In genomic region chr7:41244246-41244645, GRCh38 we compare ENCODE assay signal across 34 cellular contexts.
DNase-seq lines count a peak whose midpoint lies in the region; ATAC-seq and TF ChIP-seq lines count a peak whose summit lies in the region.
"Had no signal": no experiment of that assay in that cellular context is flagged by ENCODE, and none has a peak within 500 bp of the region (broad histone marks: within the 10 kb centered on the region; RNA-seq: fewer than 3 reads in every experiment).

No MANE protein-coding gene starts in this region.

- no peak overlapping the region for H2AK5ac ChIP-seq in mesendoderm (ENCODE audit: low read length)

- no peak for TF ChIP-seq CTCF in AG10803 (conservative IDR thresholded peaks at IDR 0.05; ENCODE audit: low read length)

- H4K8ac ChIP-seq in mesendoderm (ENCODE audit: low read depth, low read length), result no peak overlapping the region

- no peaks in the 10 kb centered on the region for H3K79me2 ChIP-seq in mesendoderm (ENCODE audit: control insufficient read depth, insufficient read depth, low read length)

- ATAC-seq in HG02623 (IDR thresholded peaks at IDR 0.05; ENCODE audit: unreplicated experiment) (no peak), HG03159 (IDR thresholded peaks at IDR 0.05; ENCODE audit: unreplicated experiment) (no peak)
- ATAC-seq: activated CD8-positive, alpha-beta memory T cell treated with anti-CD3 and anti-CD28 coated beads, Interleukin-2, amount 10 ng/mL, durations not matched to agents 7 days and 5 days; activated T-cell treated with anti-CD3 and anti-CD28 coated beads, Interleukin-2, amount 50 U/mL, for 4 hours; body of pancreas; gastrocnemius medialis; left colon; right cardiac atrium; T-helper 17 cell had no signal

- H3K36me3 ChIP-seq in mesendoderm (ENCODE audit: control insufficient read depth, insufficient read depth, low read length), result no peaks in the 10 kb centered on the region
- H3K36me3 ChIP-seq: gastrocnemius medialis, spleen had no signal

- no peak overlapping the region for H4K5ac ChIP-seq in mesendoderm (ENCODE audit: low read length)

- H3K9ac ChIP-seq in mesendoderm (ENCODE audit: low read length), result no peak overlapping the region
- H3K9ac ChIP-seq: KMS-11 had no signal

- no peak overlapping the region for H3K27ac ChIP-seq in mesendoderm (ENCODE audit: low read depth, low read length)
- H3K27ac ChIP-seq: 22Rv1, body of pancreas, C4-2B, gastrocnemius medialis, HL-60, KMS-11, PC-9, spleen had no signal

- no peak overlapping the region for H3K23ac ChIP-seq in mesendoderm (ENCODE audit: low read length)

- H3K4me2 ChIP-seq in mesendoderm (ENCODE audit: low read length), result no peak overlapping the region
- H3K4me2 ChIP-seq: KMS-11, PC-9 had no signal

- DNase-seq in AG10803 (ENCODE audit: low read depth), result peak; percentile 9
- DNase-seq in M059J (ENCODE audit: low read depth), result peak; percentile 78
- DNase-seq in fibroblast of gingiva (ENCODE audit: low read depth), result peak; percentile 76
- DNase-seq in mesendoderm, result peak; percentile 27
- DNase-seq in ecto neural progenitor cell (ENCODE audit: low spot score), result no peak
- DNase-seq in NCI-H526 (lab: John Stamatoyannopoulos, UW), result no peak
- DNase-seq: activated CD4-positive, CD25-positive, alpha-beta regulatory T cell; activated CD8-positive, alpha-beta memory T cell treated with anti-CD3 and anti-CD28 coated beads, Interleukin-2, amount 10 ng/mL, durations not matched to agents 7 days and 5 days; activated gamma-delta T cell; activated naive CD8-positive, alpha-beta T cell treated with anti-CD3 and anti-CD28 coated beads, Interleukin-2, amount 10 ng/mL, durations not matched to agents 7 days and 5 days; activated T-cell treated with anti-CD3 and anti-CD28 coated beads, Interleukin-2, amount 50 U/mL, for 4 hours; body of pancreas; COR-L47; DMS53; endodermal cell; gastrocnemius medialis; GDM1; left colon; mammary epithelial cell; NCI-H1417 treated with DMSO at 0.1 percent for 48 hours; NCI-H2029 treated with DMSO at 0.1 percent for 48 hours; NCI-H524 treated with DMSO at 0.1 percent for 48 hours; NK-92 treated with Interleukin-12 subunit alpha and Interleukin-12 subunit beta, amount 100 ng/mL, for 24 hours; PC-9; posterior cingulate gyrus; right cardiac atrium; spleen; T-helper 17 cell had no signal

- H3K79me1 ChIP-seq in mesendoderm (ENCODE audit: low read length), result no peaks in the 10 kb centered on the region

- no peak overlapping the region for H2BK15ac ChIP-seq in mesendoderm (replicated peaks; ENCODE audit: low read depth)

- no peaks in the 10 kb centered on the region for H3K27me3 ChIP-seq in mesendoderm (ENCODE audit: insufficient read depth, low read length, poor library complexity)
- H3K27me3 ChIP-seq: body of pancreas, gastrocnemius medialis, spleen had no signal

- no peak overlapping the region for H3K18ac ChIP-seq in mesendoderm (ENCODE audit: low read length)

- H2BK5ac ChIP-seq in mesendoderm (ENCODE audit: low read length), result no peak overlapping the region

- no peaks in the 10 kb centered on the region for H3K4me1 ChIP-seq in mesendoderm (ENCODE audit: control insufficient read depth, low read depth, low read length)
- H3K4me1 ChIP-seq: body of pancreas, gastrocnemius medialis, spleen had no signal

- H3K4ac ChIP-seq in mesendoderm (ENCODE audit: low read depth, low read length), result no peak overlapping the region

- H3K56ac ChIP-seq in mesendoderm (ENCODE audit: low read length), result no peak overlapping the region

- no peak overlapping the region for H3K4me3 ChIP-seq in AG10803 (ENCODE audit: low read length)
- no peak overlapping the region for H3K4me3 ChIP-seq in mesendoderm (ENCODE audit: low read length)
- H3K4me3 ChIP-seq: body of pancreas, gastrocnemius medialis, PC-9, spleen had no signal

- WGBS in mesendoderm (ENCODE audit: extremely low coverage, insufficient coverage, low lambda C conversion rate), result no CpG with 5 or more reads among the region's 4 CpGs

- H2BK120ac ChIP-seq in mesendoderm (ENCODE audit: low read depth, low read length), result no peak overlapping the region

Comparison
In these comparisons a context has a peak if more than half of its experiments do, and no peak if none do; other contexts are left out.
1. DNase-seq: peak in AG10803 (single experiment), M059J (single experiment), fibroblast of gingiva (single experiment) and mesendoderm (single experiment); none in ecto neural progenitor cell (single experiment) and NCI-H526 (0 of 2).